Comparison of ENCODE assay signal across 8 cellular contexts in the genomic region with DNA sequence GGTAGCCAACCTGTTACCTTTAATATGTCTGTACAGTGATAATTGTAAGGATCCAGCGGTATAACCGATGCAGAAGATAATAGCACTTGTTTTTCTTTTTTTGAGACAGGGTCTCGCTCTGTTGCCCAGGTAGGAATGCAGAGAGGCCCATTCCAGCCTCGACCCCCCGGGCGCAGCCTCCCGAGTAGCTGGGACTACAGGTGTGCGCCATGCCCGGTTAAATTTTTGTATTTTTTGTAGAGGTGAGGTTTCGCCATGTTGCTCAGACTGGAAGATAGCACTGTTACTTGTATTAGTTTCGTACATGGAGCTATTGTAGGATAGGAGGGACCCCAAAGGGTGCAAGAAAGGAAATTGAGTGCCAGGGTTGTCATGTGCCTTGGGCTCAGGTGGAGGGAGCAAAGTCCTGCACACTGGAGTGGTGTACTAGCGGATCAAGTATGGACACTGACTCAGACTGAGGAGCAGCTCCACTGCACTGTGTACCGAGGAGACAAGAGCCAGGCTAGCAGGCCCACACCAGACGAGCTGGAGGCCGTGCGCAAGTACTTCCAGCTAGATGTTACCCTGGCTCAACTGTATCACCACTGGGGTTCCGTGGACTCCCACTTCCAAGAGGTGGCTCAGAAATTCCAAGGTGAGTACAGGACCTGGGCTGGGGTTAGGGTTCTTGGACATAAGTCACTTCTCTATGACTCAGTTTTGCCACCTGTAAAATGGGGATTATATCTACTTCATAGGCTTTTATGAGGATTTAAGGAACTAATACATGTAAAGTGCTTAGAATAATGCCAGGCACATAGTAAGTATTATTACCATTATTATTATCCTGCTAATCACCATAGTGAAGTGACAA. TPM values are rescaled to one million over a fixed set of nuclear protein-coding genes. Genes with fewer than 3 reads are reported as not detected.
DNase-seq lines count a peak whose midpoint lies in the region; ATAC-seq, FAIRE-seq and TF ChIP-seq lines count a peak whose summit lies in the region.

No MANE protein-coding gene starts in this region.

- TF ChIP-seq POLR2A in GM12892 (IDR thresholded peaks at IDR 0.05; ENCODE audit: low read depth, low read length) = no peak

- no peak for ATAC-seq in GM18861 (IDR thresholded peaks at IDR 0.05; ENCODE audit: unreplicated experiment)
- ATAC-seq in GM21786 (IDR thresholded peaks at IDR 0.05; ENCODE audit: unreplicated experiment) = no peak

- TF ChIP-seq CTCF in endothelial cell (IDR thresholded peaks at IDR 0.05; ENCODE audit: unreplicated experiment) = no peak

- no peak overlapping the region for H3K27ac Mint-ChIP-seq in endothelial cell (ENCODE audit: unreplicated experiment)

- peaks cover 19% of the 10 kb centered on the region for H3K27me3 Mint-ChIP-seq in endothelial cell (ENCODE audit: unreplicated experiment)

- peaks cover 31% of the 10 kb centered on the region for H3K36me3 Mint-ChIP-seq in endothelial cell (ENCODE audit: low read depth, unreplicated experiment)

- peaks cover 58% of the 10 kb centered on the region for H3K36me3 ChIP-seq in neuron (ENCODE audit: insufficient read depth, low read length)

- H3K4me1 ChIP-seq in neuron (ENCODE audit: insufficient read depth, low read length) = peaks cover 18% of the 10 kb centered on the region

- DNase-seq in GM12892 (ENCODE audit: insufficient read length) (no peak), RKO (ENCODE audit: low spot score) (peak; percentile 73), endothelial cell (ENCODE audit: low spot score) (no peak), D341Med (ENCODE audit: low spot score) (no peak)
- no peak for DNase-seq in effector CD4-positive, alpha-beta T cell

- H3K9me3 Mint-ChIP-seq in endothelial cell (ENCODE audit: unreplicated experiment) = no peaks in the 10 kb centered on the region

- H3K4me3 Mint-ChIP-seq in endothelial cell (ENCODE audit: unreplicated experiment) = peak overlapping the region; percentile 98

- H3K9me3 ChIP-seq in neuron (ENCODE audit: low read length) = no peaks in the 10 kb centered on the region

- peaks cover 32% of the 10 kb centered on the region for H3K4me1 Mint-ChIP-seq in endothelial cell (ENCODE audit: unreplicated experiment)

- peak; percentile 50 for FAIRE-seq in GM12892 (lab: Jason Lieb, UNC)

- H3K4me3 ChIP-seq in neuron (ENCODE audit: low read length) = peak overlapping the region; percentile 70

- peak overlapping the region; percentile 62 for H2AFZ ChIP-seq in neuron (ENCODE audit: low read depth, low read length)

- H3K27me3 ChIP-seq in neuron (ENCODE audit: insufficient read depth, low read length) = no peaks in the 10 kb centered on the region

RNA-seq across cellular contexts. Expression of a gene that starts 1.0 kb away (rescaled TPM):
- polyA plus RNA-seq in GM12892 (2012; ENCODE audit: missing spikeins) = 18.4 TPM
- total RNA-seq in endothelial cell (ENCODE audit: unreplicated experiment) = 22.2 TPM

RNA-seq across cellular contexts. Expression of a gene that starts 19.0 kb away (rescaled TPM):
- 3.3 TPM for polyA plus RNA-seq in GM12892 (2012; ENCODE audit: missing spikeins)
- total RNA-seq in endothelial cell (ENCODE audit: unreplicated experiment) = 6.0 TPM

RNA-seq across cellular contexts. Expression of a gene that starts 19.2 kb away (rescaled TPM):
- 6.1 TPM for polyA plus RNA-seq in GM12892 (2012; ENCODE audit: missing spikeins)
- 40.6 TPM for total RNA-seq in endothelial cell (ENCODE audit: unreplicated experiment)

RNA-seq across cellular contexts. Expression of a gene that starts 41.5 kb away (rescaled TPM):
- polyA plus RNA-seq in GM12892 (2012; ENCODE audit: missing spikeins) = 30.4 TPM
- total RNA-seq in endothelial cell (ENCODE audit: unreplicated experiment) = 35.4 TPM

RNA-seq across cellular contexts. Expression of a gene that starts 42.1 kb away (rescaled TPM):
- polyA plus RNA-seq in GM12892 (2012; ENCODE audit: missing spikeins) = 209 TPM
- 203 TPM for total RNA-seq in endothelial cell (ENCODE audit: unreplicated experiment)
